In the genomic region with DNA sequence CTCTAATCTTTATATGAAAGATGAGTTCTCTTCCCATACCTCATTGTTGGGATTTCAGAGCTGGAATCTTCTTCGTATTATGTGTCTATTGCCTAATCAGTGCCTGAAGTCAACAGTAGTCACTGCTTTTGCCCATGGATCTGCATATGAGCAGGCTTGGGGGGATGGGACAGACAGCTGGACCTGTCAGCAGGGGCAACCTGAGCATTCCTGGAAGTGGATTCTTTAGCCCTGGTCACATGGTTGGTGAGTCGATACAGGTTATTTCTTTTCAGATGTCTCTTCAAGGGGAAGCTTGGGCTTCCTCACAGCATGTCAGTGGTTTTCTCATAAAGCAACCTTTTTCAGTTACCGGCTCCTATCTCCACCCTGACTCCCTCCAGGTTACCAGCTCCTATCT, we compare ENCODE assay signal across 18 cellular contexts.
A peak's percentile ranks its signal among the peaks of the same experiment; 100 is the strongest.
DNase-seq lines count a peak whose midpoint lies in the region; FAIRE-seq and TF ChIP-seq lines count a peak whose summit lies in the region.
"Had no signal": no experiment of that assay in that cellular context is flagged by ENCODE, and none has a peak within 500 bp of the region (broad histone marks: within the 10 kb centered on the region; RNA-seq: fewer than 3 reads in every experiment).

No MANE protein-coding gene starts in this region.

- H3K9me3 Mint-ChIP-seq in H9 = peaks cover 0 to 3% of the 10 kb centered on the region in 2 experiments; a peak in 2 of 5 replicates
- H3K9me3 Mint-ChIP-seq: HFFc6 had no signal

- WGBS in H9 (ENCODE audit: extremely low coverage, insufficient read length, low lambda C conversion rate) = no CpG with 5 or more reads among the region's 3 CpGs
- WGBS in H1 (ENCODE audit: extremely low coverage in 1 of 2, insufficient coverage in 1 of 2, insufficient read length in 1 of 2, insufficient replicate concordance in 2 of 2, low coverage in 1 of 2, low lambda C conversion rate in 2 of 2, missing lambda C conversion rate in 1 of 2), 2 experiments = 80% methylated on average over 3 of the region's 3 CpGs; no CpG with 5 or more reads in 1 of the 2 experiments
- WGBS in GM23248 (ENCODE audit: low coverage in 1 of 2, low lambda C conversion rate in 2 of 2, missing lambda C conversion rate in 2 of 2), 2 experiments = 49 to 60% methylated on average over 3 of the region's 3 CpGs

- H3K27me3 Mint-ChIP-seq in H9 (ENCODE audit: low read depth) = peaks cover 41% of the 10 kb centered on the region
- H3K27me3 Mint-ChIP-seq: B cell had no signal

- H3K23me2 ChIP-seq in H9 (ENCODE audit: insufficient read length, low read depth, low read length, poor library complexity, severe bottlenecking) = peaks cover 6% of the 10 kb centered on the region
- no peaks in the 10 kb centered on the region for H3K23me2 ChIP-seq in H1 (ENCODE audit: low read depth, low read length)

- H3K4me3 ChIP-seq in H1 (ENCODE audit: extremely low read depth in 1 of 4, insufficient read depth in 2 of 4, low read depth in 3 of 4, low read length in 4 of 4) = no peak overlapping the region
- no peak overlapping the region for H3K4me3 ChIP-seq in PC-9
- no peak overlapping the region for H3K4me3 ChIP-seq in GM23248
- H3K4me3 ChIP-seq: K562 had no signal

- H3K9me2 ChIP-seq in PC-9 (ENCODE audit: insufficient read depth) (no peaks in the 10 kb centered on the region), GM23248 (ENCODE audit: insufficient read depth) (no peaks in the 10 kb centered on the region)

- no peak for FAIRE-seq in H1 (lab: Jason Lieb, UNC)
- FAIRE-seq: A204.1, K562 had no signal

- no peaks in the 10 kb centered on the region for H3K79me2 ChIP-seq in H9 (ENCODE audit: insufficient read depth, low read length)
- H3K79me2 ChIP-seq in H1 (ENCODE audit: control insufficient read depth in 1 of 2, insufficient read depth in 2 of 2, low read length in 2 of 2) = no peaks in the 10 kb centered on the region
- no peaks in the 10 kb centered on the region for H3K79me2 ChIP-seq in PC-9 (ENCODE audit: low read depth)
- no peaks in the 10 kb centered on the region for H3K79me2 ChIP-seq in GM23248 (ENCODE audit: insufficient read depth)

- no peak overlapping the region for H3T11ph ChIP-seq in H9 (ENCODE audit: low read length)

- no peak overlapping the region for H2BK15ac ChIP-seq in H9 (ENCODE audit: low read depth, low read length)
- H2BK15ac ChIP-seq in H1 (ENCODE audit: low read length) = no peak overlapping the region

- H2BK20ac ChIP-seq in H9 (ENCODE audit: low read depth, low read length, poor library complexity, severe bottlenecking) = no peak overlapping the region
- H2BK20ac ChIP-seq in H1 (ENCODE audit: low read length) = no peak overlapping the region

- H3K79me1 ChIP-seq in H9 (ENCODE audit: insufficient read depth, low read depth, low read length, poor library complexity, severe bottlenecking) (no peaks in the 10 kb centered on the region), H1 (ENCODE audit: low read depth, low read length) (no peaks in the 10 kb centered on the region)

- H3K36me3 Mint-ChIP-seq in H9 (ENCODE audit: insufficient read depth in 1 of 3, low read depth in 3 of 3) = no peaks in the 10 kb centered on the region

- in situ Hi-C loops in GM23248 (cut with MboI) = no loop called here

- H3K4me3 Mint-ChIP-seq in H9 = peak overlapping the region; percentile 24 to 45; a peak in 3 of 5 replicates
- H3K4me3 Mint-ChIP-seq: B cell; CD4-positive, alpha-beta T cell; HFFc6 had no signal

- H3K27me3 ChIP-seq in H9 (ENCODE audit: insufficient read depth, low read length) = peaks cover 3% of the 10 kb centered on the region; the same call in 1 of the 2 replicates
- no peaks in the 10 kb centered on the region for H3K27me3 ChIP-seq in H1 (replicated peaks in 1 of 4; ENCODE audit: control insufficient read depth in 3 of 4, extremely low read depth in 1 of 4, insufficient read depth in 3 of 4, low read length in 3 of 4)
- peaks cover 63% of the 10 kb centered on the region for H3K27me3 ChIP-seq in PC-9 (ENCODE audit: insufficient read depth, low read depth)
- H3K27me3 ChIP-seq in GM23248 (replicated peaks; ENCODE audit: insufficient read depth) = no peaks in the 10 kb centered on the region; the same call in 1 of the 2 replicates

- no peak for TF ChIP-seq RAD21 in H1 (IDR thresholded peaks at IDR 0.05 in 1 of 2, conservative IDR thresholded peaks at IDR 0.05 in 1 of 2; ENCODE audit: low read depth in 2 of 2, low read length in 2 of 2)

- no peak for TF ChIP-seq EP300 in H1 (IDR thresholded peaks at IDR 0.05; ENCODE audit: borderline replicate concordance in 1 of 2, low read depth in 2 of 2, low read length in 2 of 2)

- H2BK120ac ChIP-seq in H9 (ENCODE audit: low read depth, low read length, poor library complexity, severe bottlenecking) = no peak overlapping the region
- H2BK120ac ChIP-seq in H1 (replicated peaks; ENCODE audit: low read depth, low read length) = no peak overlapping the region

- no peaks in the 10 kb centered on the region for H3K9me3 ChIP-seq in H9 (ENCODE audit: control insufficient read depth, low read depth, low read length)
- peaks cover 7 to 10% of the 10 kb centered on the region in 2 experiments; a peak in 2 of 4 replicates for H3K9me3 ChIP-seq in H1 (ENCODE audit: insufficient read depth in 2 of 2, low read depth in 1 of 2, low read length in 1 of 2)
- no peaks in the 10 kb centered on the region for H3K9me3 ChIP-seq in PC-9 (ENCODE audit: insufficient read depth, low read depth)
- no peaks in the 10 kb centered on the region for H3K9me3 ChIP-seq in GM23248 (ENCODE audit: low read depth)

- H2AFZ ChIP-seq in H9 (ENCODE audit: low read length) = no peak overlapping the region
- H2AFZ ChIP-seq in H1 (ENCODE audit: low read length) = no peak overlapping the region
- H2AFZ ChIP-seq in PC-9 = no peak overlapping the region
- no peak overlapping the region for H2AFZ ChIP-seq in GM23248

- H4K20me1 ChIP-seq in H9 (ENCODE audit: control insufficient read depth, insufficient read depth, insufficient read length) (no peaks in the 10 kb centered on the region), H1 (replicated peaks in 1 of 2; ENCODE audit: control insufficient read depth in 1 of 2, insufficient read depth in 2 of 2, low read length in 2 of 2) (no peaks in the 10 kb centered on the region), PC-9 (ENCODE audit: insufficient read depth) (no peaks in the 10 kb centered on the region), GM23248 (ENCODE audit: insufficient read depth) (no peaks in the 10 kb centered on the region)

- peaks cover 14 to 15% of the 10 kb centered on the region in 2 experiments for H3K4me1 Mint-ChIP-seq in H9
- H3K4me1 Mint-ChIP-seq: B cell had no signal

- intact Hi-C loops in PC-9 (cut with micrococcal nuclease; ENCODE audit: unreplicated experiment) = no loop called here

- H3K27ac ChIP-seq in H9 (ENCODE audit: insufficient read length, low read depth, low read length) = no peak overlapping the region
- no peak overlapping the region for H3K27ac ChIP-seq in H1 (ENCODE audit: low read depth, low read length)
- no peak overlapping the region for H3K27ac ChIP-seq in RWPE1
- H3K27ac ChIP-seq in PC-9 = no peak overlapping the region
- H3K27ac ChIP-seq in GM23248 = no peak overlapping the region

- no peak overlapping the region for H3K27ac Mint-ChIP-seq in H9
- H3K27ac Mint-ChIP-seq: B cell; CD4-positive, alpha-beta T cell; HFFc6 had no signal

- no TSS peak for BruUV-seq in PC-9 (replicated peaks; lab: Mats Ljungman, UMichigan)

- TF ChIP-seq CTCF in H9 (conservative IDR thresholded peaks at IDR 0.05) (no peak), H1 (IDR thresholded peaks at IDR 0.05; ENCODE audit: control extremely low read depth in 1 of 3, insufficient read depth in 1 of 3, low read depth in 1 of 3, low read length in 3 of 3) (no peak), RWPE1 (conservative IDR thresholded peaks at IDR 0.05; ENCODE audit: low read depth) (no peak), PC-9 (conservative IDR thresholded peaks at IDR 0.05) (no peak)

- H3K4me2 ChIP-seq in H9 (ENCODE audit: insufficient read depth, insufficient read length, low read length) (peak overlapping the region; percentile 32), H1 (ENCODE audit: insufficient read depth in 1 of 2, low read depth in 2 of 2, low read length in 2 of 2) (no peak overlapping the region), PC-9 (no peak overlapping the region), GM23248 (ENCODE audit: unreplicated experiment) (no peak overlapping the region)

- H4K91ac ChIP-seq in H9 (ENCODE audit: insufficient read length, low read depth, low read length) (no peak overlapping the region), H1 (replicated peaks; ENCODE audit: insufficient read length, low read length) (no peak overlapping the region)

- H3K9ac ChIP-seq in H9 (ENCODE audit: extremely low read depth, insufficient read length, low read length) (no peak overlapping the region), H1 (replicated peaks in 1 of 4; ENCODE audit: extremely low read depth in 1 of 4, low read depth in 3 of 4, low read length in 3 of 4) (no peak overlapping the region), GM23248 (no peak overlapping the region)

- H4K5ac ChIP-seq in H9 (ENCODE audit: insufficient read length, low read depth, low read length) (no peak overlapping the region), H1 (ENCODE audit: insufficient read length, low read depth, low read length) (no peak overlapping the region)

- H3K23ac ChIP-seq in H9 (ENCODE audit: insufficient read length, low read depth, low read length) (no peak overlapping the region), H1 (ENCODE audit: insufficient read length) (no peak overlapping the region)

- H3K14ac ChIP-seq in H9 (ENCODE audit: insufficient read depth, low read length) (no peak overlapping the region), H1 (ENCODE audit: insufficient read length) (no peak overlapping the region)

- H3K4ac ChIP-seq in H9 (ENCODE audit: low read depth, low read length) (no peak overlapping the region), H1 (replicated peaks; ENCODE audit: insufficient read length, low read depth, low read length) (no peak overlapping the region)

- CTCF ChIA-PET in H1 (lab: Charles Lee; ENCODE audit: partially characterized antibody) (no interaction called here), RWPE1 (lab: Yijun Ruan, JAX) (no interaction called here), PC-9 (lab: Charles Lee) (no interaction called here)

- H3K36me3 ChIP-seq in H1 (ENCODE audit: control insufficient read depth in 2 of 4, insufficient read depth in 4 of 4, low read length in 3 of 4) = no peaks in the 10 kb centered on the region
- H3K36me3 ChIP-seq in PC-9 (ENCODE audit: low read depth) = no peaks in the 10 kb centered on the region
- H3K36me3 ChIP-seq in GM23248 (ENCODE audit: low read depth) = no peaks in the 10 kb centered on the region

- H2BK5ac ChIP-seq in H9 (ENCODE audit: insufficient read length, low read length) (no peak overlapping the region), H1 (ENCODE audit: low read depth, low read length) (no peak overlapping the region)

- TF ChIP-seq POLR2A in H1 (IDR thresholded peaks at IDR 0.05; ENCODE audit: control extremely low read depth in 1 of 2, low read depth in 2 of 2, low read length in 2 of 2) = no peak

- no peak overlapping the region for H3K56ac ChIP-seq in H9 (ENCODE audit: insufficient read length, low read depth, low read length)
- H3K56ac ChIP-seq in H1 (replicated peaks; ENCODE audit: insufficient read length, low read depth, low read length) = no peak overlapping the region

- no peak overlapping the region for H3K18ac ChIP-seq in H9 (ENCODE audit: insufficient read length, low read depth, low read length)
- no peak overlapping the region for H3K18ac ChIP-seq in H1 (ENCODE audit: extremely low read depth, low read length)

- no peak overlapping the region for H2AK5ac ChIP-seq in H9 (ENCODE audit: insufficient read length, low read length)
- no peak overlapping the region for H2AK5ac ChIP-seq in H1 (ENCODE audit: low read depth, low read length)

- H3F3A ChIP-seq in PC-9 (ENCODE audit: insufficient read depth, low read depth) (no peaks in the 10 kb centered on the region), GM23248 (ENCODE audit: insufficient read depth) (no peaks in the 10 kb centered on the region)

- H4K8ac ChIP-seq in H9 (replicated peaks; ENCODE audit: insufficient read length, low read depth, low read length) (no peak overlapping the region), H1 (ENCODE audit: extremely low read depth, insufficient read depth, low read length) (no peak overlapping the region)

- POLR2A ChIA-PET in H1 (lab: Charles Lee; ENCODE audit: partially characterized antibody) = no interaction called here
- POLR2A ChIA-PET in RWPE1 (lab: Yijun Ruan, JAX; ENCODE audit: low non-redundant PET) = no interaction called here
- POLR2A ChIA-PET in PC-9 (lab: Charles Lee; ENCODE audit: unreplicated experiment) = no interaction called here

- DNase-seq in H9 = peak; percentile 65
- DNase-seq in H1 (ENCODE audit: low read depth in 1 of 2, low spot score in 2 of 2) = no peak
- DNase-seq in iPS-NIHi7 (ENCODE audit: extremely low spot score) = peak; percentile 27
- no peak for DNase-seq in NCI-H2081 (lab: John Stamatoyannopoulos, UW)
- no peak for DNase-seq in RWPE1 (ENCODE audit: low spot score)
- no peak for DNase-seq in PC-9
- no peak for DNase-seq in GM23248
- DNase-seq: C1 segment of cervical spinal cord; CD4-positive, alpha-beta T cell; DMS153; DMS79 treated with DMSO at 0.1 percent for 48 hours; GF-D8; GOT3; HCEC 1CT; HFFc6 had no signal

- H3K4me1 ChIP-seq in H9 (ENCODE audit: insufficient read depth, low read length) (peaks cover 4% of the 10 kb centered on the region; the same call in 1 of the 2 replicates), H1 (replicated peaks in 1 of 4; ENCODE audit: control insufficient read depth in 3 of 4, insufficient read depth in 4 of 4, low read length in 3 of 4) (no peaks in the 10 kb centered on the region), PC-9 (replicated peaks; ENCODE audit: insufficient read depth) (no peaks in the 10 kb centered on the region), GM23248 (ENCODE audit: insufficient read depth) (no peaks in the 10 kb centered on the region)

- no peak overlapping the region for H2BK12ac ChIP-seq in H9 (ENCODE audit: insufficient read length, low read depth, low read length)
- H2BK12ac ChIP-seq in H1 (ENCODE audit: low read depth, low read length) = no peak overlapping the region

Comparison
In these comparisons a context has a peak if more than half of its experiments do, and no peak if none do; other contexts are left out.
1. DNase-seq: peak in H9 (single experiment) and iPS-NIHi7 (single experiment); none in H1 (0 of 2), NCI-H2081 (0 of 2), RWPE1 (single experiment), PC-9 (0 of 2) and GM23248 (single experiment).